ENCODE assay signal across 8 cellular contexts in genomic region chr16:71883849-71884638, GRCh38. TPM values are rescaled to one million over a fixed set of nuclear protein-coding genes. Genes with fewer than 3 reads are reported as not detected.
DNase-seq lines count a peak whose midpoint lies in the region; ATAC-seq, FAIRE-seq and TF ChIP-seq lines count a peak whose summit lies in the region.

A gene with protein sequence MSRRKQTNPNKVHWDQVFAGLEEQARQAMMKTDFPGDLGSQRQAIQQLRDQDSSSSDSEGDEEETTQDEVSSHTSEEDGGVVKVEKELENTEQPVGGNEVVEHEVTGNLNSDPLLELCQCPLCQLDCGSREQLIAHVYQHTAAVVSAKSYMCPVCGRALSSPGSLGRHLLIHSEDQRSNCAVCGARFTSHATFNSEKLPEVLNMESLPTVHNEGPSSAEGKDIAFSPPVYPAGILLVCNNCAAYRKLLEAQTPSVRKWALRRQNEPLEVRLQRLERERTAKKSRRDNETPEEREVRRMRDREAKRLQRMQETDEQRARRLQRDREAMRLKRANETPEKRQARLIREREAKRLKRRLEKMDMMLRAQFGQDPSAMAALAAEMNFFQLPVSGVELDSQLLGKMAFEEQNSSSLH (minus strand): TSS chr16:71884182. CDS start chr16:71879946, 4,236 bp downstream.

- H3K4me1 ChIP-seq in Loucy (ENCODE audit: insufficient read depth, low read length, poor library complexity, severe bottlenecking) (peaks cover 40% of the 10 kb centered on the region), pancreas (peaks cover 0 to 10% (median 0%) of the 10 kb centered on the region in 3 donors)

- FAIRE-seq in pancreas (lab: Jason Lieb, UNC) = no peak

- no peaks in the 10 kb centered on the region for H3K9me3 Mint-ChIP-seq in activated naive CD8-positive, alpha-beta T cell treated with anti-CD3 and anti-CD28 coated beads, Interleukin-2, amount 10 ng/mL, durations not matched to agents 7 days and 5 days
- H3K9me3 Mint-ChIP-seq in type B pancreatic cell = no peaks in the 10 kb centered on the region

- peak within 1 kb of the TSS; percentile 88 for H3K27ac Mint-ChIP-seq in activated naive CD8-positive, alpha-beta T cell treated with anti-CD3 and anti-CD28 coated beads, Interleukin-2, amount 10 ng/mL, durations not matched to agents 7 days and 5 days
- peak within 1 kb of the TSS; percentile 94 for H3K27ac Mint-ChIP-seq in type B pancreatic cell

- peaks cover 10% of the 10 kb centered on the region; the same call in 1 of the 2 replicates for H3F3A ChIP-seq in Loucy (ENCODE audit: low read depth)

- H3K4me3 ChIP-seq in Loucy (ENCODE audit: low read length, poor library complexity, severe bottlenecking) (peak within 1 kb of the TSS; percentile 86), pancreas (peak within 1 kb of the TSS; percentile 79 to 98 (median 90))

- H3K27me3 ChIP-seq in Loucy (ENCODE audit: insufficient read depth, low read length, poor library complexity, severe bottlenecking) (no peaks in the 10 kb centered on the region), pancreas (no peaks in the 10 kb centered on the region)

- peak; percentile 73 for DNase-seq in EL
- peak; percentile 81 for DNase-seq in activated naive CD8-positive, alpha-beta T cell treated with anti-CD3 and anti-CD28 coated beads, Interleukin-2, amount 10 ng/mL, durations not matched to agents 7 days and 5 days
- DNase-seq in Right ventricle myocardium superior = peak; percentile 85
- DNase-seq in pancreas = peak; percentile 73 to 89 (median 82)
- DNase-seq in type B pancreatic cell (ENCODE audit: extremely low spot score, unreplicated experiment) = peak; percentile 92

- ATAC-seq in GM21825 (IDR thresholded peaks at IDR 0.05; ENCODE audit: unreplicated experiment) = peak; percentile 49
- peak; percentile 76 for ATAC-seq in SK-N-SH treated with all-trans-retinoic acid at 6 μM for 48 hours
- ATAC-seq in activated naive CD8-positive, alpha-beta T cell treated with anti-CD3 and anti-CD28 coated beads, Interleukin-2, amount 10 ng/mL, durations not matched to agents 7 days and 5 days (ENCODE audit: low read depth) = peak; percentile 48
- peak; percentile 92 for ATAC-seq in Right ventricle myocardium superior (ENCODE audit: poor library complexity)
- ATAC-seq in pancreas = peak; percentile 91 to 92 (median 92)

- peaks cover 12% of the 10 kb centered on the region for H3K36me3 Mint-ChIP-seq in activated naive CD8-positive, alpha-beta T cell treated with anti-CD3 and anti-CD28 coated beads, Interleukin-2, amount 10 ng/mL, durations not matched to agents 7 days and 5 days
- H3K36me3 Mint-ChIP-seq in type B pancreatic cell = peaks cover 4% of the 10 kb centered on the region

- H3K36me3 ChIP-seq in Loucy (ENCODE audit: insufficient read depth, low read length) (no peaks in the 10 kb centered on the region), pancreas (peaks cover 0 to 10% (median 0%) of the 10 kb centered on the region in 3 donors)

- H3K9me3 ChIP-seq in Loucy (ENCODE audit: insufficient read depth, low read depth, low read length) = no peaks in the 10 kb centered on the region
- H3K9me3 ChIP-seq in pancreas = no peaks in the 10 kb centered on the region

- peak within 1 kb of the TSS; percentile 66 to 88 (median 84) for H3K27ac ChIP-seq in pancreas

- peak within 1 kb of the TSS; percentile 89 for H3K4me2 ChIP-seq in Loucy (ENCODE audit: low read depth, low read length, poor library complexity, severe bottlenecking)

- H3K27me3 Mint-ChIP-seq in activated naive CD8-positive, alpha-beta T cell treated with anti-CD3 and anti-CD28 coated beads, Interleukin-2, amount 10 ng/mL, durations not matched to agents 7 days and 5 days = peaks cover 31% of the 10 kb centered on the region
- no peaks in the 10 kb centered on the region for H3K27me3 Mint-ChIP-seq in type B pancreatic cell

- POLR2A ChIA-PET in activated naive CD8-positive, alpha-beta T cell treated with anti-CD3 and anti-CD28 coated beads, Interleukin-2, amount 10 ng/mL, durations not matched to agents 7 days and 5 days (lab: Charles Lee) = interaction anchor here (1.1 to 5.5 kb wide), 6 partner anchors 11 to 76 kb away, joined by 3 to 79 read pairs (median 12); partner anchors contain the start of genes AP1G1, ATXN1L and IST1

- peaks cover 11% of the 10 kb centered on the region for H4K20me1 ChIP-seq in Loucy (ENCODE audit: insufficient read depth, low read length, poor library complexity, severe bottlenecking)

- H3K9me2 ChIP-seq in Loucy (replicated peaks; ENCODE audit: low read depth, low read length) = no peaks in the 10 kb centered on the region

- intact Hi-C loops in Right ventricle myocardium superior (cut with DNase I) = loop anchor here (5.0 kb wide), 3 partner anchors 37 to 78 kb away; partner anchors contain the start of genes AP1G1 and ATXN1L
- intact Hi-C loops in pancreas (cut with DNase I) = no loop called here

- H3K4me3 Mint-ChIP-seq in activated naive CD8-positive, alpha-beta T cell treated with anti-CD3 and anti-CD28 coated beads, Interleukin-2, amount 10 ng/mL, durations not matched to agents 7 days and 5 days = peak within 1 kb of the TSS; percentile 90
- H3K4me3 Mint-ChIP-seq in type B pancreatic cell = peak within 1 kb of the TSS; percentile 95

- 0 to 1% methylated on average over 36 to 84 of the region's 85 CpGs for WGBS in pancreas, 2 donors

- H2AFZ ChIP-seq in Loucy (ENCODE audit: low read length) = peak within 1 kb of the TSS; percentile 86

- peaks cover 4% of the 10 kb centered on the region; the same call in 1 of the 2 replicates for H3K79me2 ChIP-seq in Loucy (ENCODE audit: insufficient read depth, low read length)

- TF ChIP-seq CTCF in Loucy (conservative IDR thresholded peaks at IDR 0.05; ENCODE audit: low read length) (peak; percentile 47), pancreas (IDR thresholded peaks at IDR 0.05) (peak in 3 of 4 donors; percentile 13 to 34 (median 18)), type B pancreatic cell (conservative IDR thresholded peaks at IDR 0.05) (peak; percentile 51)

- peak within 1 kb of the TSS; percentile 83 for H3K9ac ChIP-seq in Loucy (ENCODE audit: low read depth, low read length, poor library complexity, severe bottlenecking)

- peaks cover 41% of the 10 kb centered on the region for H3K4me1 Mint-ChIP-seq in activated naive CD8-positive, alpha-beta T cell treated with anti-CD3 and anti-CD28 coated beads, Interleukin-2, amount 10 ng/mL, durations not matched to agents 7 days and 5 days
- peaks cover 15% of the 10 kb centered on the region for H3K4me1 Mint-ChIP-seq in type B pancreatic cell (ENCODE audit: unreplicated experiment)

TF ChIP-seq in SK-N-SH treated with all-trans-retinoic acid at 6 μM for 48 hours, 23 proteins besides CTCF, POLR2A, EP300 and RAD21:
- peak; percentile 51; the same call in 1 of the 2 replicates for TF ChIP-seq ZFP30 (CRISPR knock-in tag; IDR thresholded peaks at IDR 0.05)
- no peak for TF ChIP-seq GLIS3 (CRISPR knock-in tag; IDR thresholded peaks at IDR 0.05)
- TF ChIP-seq TOX (CRISPR knock-in tag; IDR thresholded peaks at IDR 0.05; ENCODE audit: borderline replicate concordance) = no peak
- TF ChIP-seq OSR1 (CRISPR knock-in tag; IDR thresholded peaks at IDR 0.05) = no peak
- 0 out of 2 replicates have a peak, but pooled peaks have one; percentile 13 for TF ChIP-seq ZNF70 (CRISPR knock-in tag; IDR thresholded peaks at IDR 0.05)
- 0 out of 2 replicates have a peak, but pooled peaks have one; percentile 63 for TF ChIP-seq BACH2 (CRISPR knock-in tag; IDR thresholded peaks at IDR 0.05; ENCODE audit: borderline replicate concordance)
- TF ChIP-seq ZNF8 (CRISPR knock-in tag; IDR thresholded peaks at IDR 0.05) = 0 out of 2 replicates have a peak, but pooled peaks have one; percentile 25
- 0 out of 2 replicates have a peak, but pooled peaks have one; percentile 48 for TF ChIP-seq ZFP3 (CRISPR knock-in tag; IDR thresholded peaks at IDR 0.05)
- peak; percentile 78 for TF ChIP-seq TSHZ2 (CRISPR knock-in tag; IDR thresholded peaks at IDR 0.05)
- TF ChIP-seq SNAI2 (CRISPR knock-in tag; IDR thresholded peaks at IDR 0.05) = peak; percentile 81
- peak; percentile 78; the same call in 1 of the 2 replicates for TF ChIP-seq CSDC2 (CRISPR knock-in tag; IDR thresholded peaks at IDR 0.05)

RNA-seq across cellular contexts. Expression of the gene that starts here (rescaled TPM):
- total RNA-seq in activated naive CD8-positive, alpha-beta T cell treated with anti-CD3 and anti-CD28 coated beads, Interleukin-2, amount 10 ng/mL, durations not matched to agents 7 days and 5 days = 1 to 10 TPM; 5.7 to 8.0 TPM
- 1.7 TPM for total RNA-seq in Right ventricle myocardium superior
- total RNA-seq in pancreas = 1 to 10 TPM; 3.0 to 4.5 (median 3.9) TPM
- 10 to 100 TPM in 1 of 2 donors, 1 to 10 TPM in 1; 6.1 to 12.6 TPM for polyA plus RNA-seq in pancreas
- 12.8 and 18.5 TPM in 2 replicates for total RNA-seq in type B pancreatic cell (ENCODE audit: low replicate concordance)

Comparison
In these comparisons a context has a peak if more than half of its experiments do, and no peak if none do; other contexts are left out.
1. Peak in every context shown above with its lines: DNase-seq, ATAC-seq, H3K4me3 ChIP-seq and H3K27ac ChIP-seq.